Comparison of ENCODE assay signal across 1 cellular context in genomic region chr9:129460323-129461261, GRCh38.
A peak's percentile ranks its signal among the peaks of the same experiment; 100 is the strongest.
TF ChIP-seq lines count a peak whose summit lies in the region.

No MANE protein-coding gene starts in this region.

TF ChIP-seq in HCT116, 20 proteins besides CTCF, POLR2A, EP300 and RAD21:
- TF ChIP-seq YY1 (IDR thresholded peaks at IDR 0.05; ENCODE audit: extremely low read depth, insufficient replicate concordance, low read depth, low read length) (peak; percentile 49), EGR1 (IDR thresholded peaks at IDR 0.05; ENCODE audit: low read depth) (no peak), ZFX (IDR thresholded peaks at IDR 0.05) (peak; percentile 59; the same call in 1 of the 2 replicates), TCF7L2 (IDR thresholded peaks at IDR 0.05; ENCODE audit: borderline replicate concordance, extremely low read depth, insufficient read depth, insufficient read length) (peak; percentile 90), POLR2AphosphoS5 (IDR thresholded peaks at IDR 0.05; ENCODE audit: low read depth, low read length) (peak; percentile 76), EZH2 (IDR thresholded peaks at IDR 0.05) (no peak), ELF1 (IDR thresholded peaks at IDR 0.05; ENCODE audit: borderline replicate concordance, low read depth) (no peak), REST (IDR thresholded peaks at IDR 0.05; ENCODE audit: low read depth) (no peak), ATF3 (IDR thresholded peaks at IDR 0.05) (no peak)
